Comparison of ENCODE assay signal across 8 cellular contexts in the genomic region with DNA sequence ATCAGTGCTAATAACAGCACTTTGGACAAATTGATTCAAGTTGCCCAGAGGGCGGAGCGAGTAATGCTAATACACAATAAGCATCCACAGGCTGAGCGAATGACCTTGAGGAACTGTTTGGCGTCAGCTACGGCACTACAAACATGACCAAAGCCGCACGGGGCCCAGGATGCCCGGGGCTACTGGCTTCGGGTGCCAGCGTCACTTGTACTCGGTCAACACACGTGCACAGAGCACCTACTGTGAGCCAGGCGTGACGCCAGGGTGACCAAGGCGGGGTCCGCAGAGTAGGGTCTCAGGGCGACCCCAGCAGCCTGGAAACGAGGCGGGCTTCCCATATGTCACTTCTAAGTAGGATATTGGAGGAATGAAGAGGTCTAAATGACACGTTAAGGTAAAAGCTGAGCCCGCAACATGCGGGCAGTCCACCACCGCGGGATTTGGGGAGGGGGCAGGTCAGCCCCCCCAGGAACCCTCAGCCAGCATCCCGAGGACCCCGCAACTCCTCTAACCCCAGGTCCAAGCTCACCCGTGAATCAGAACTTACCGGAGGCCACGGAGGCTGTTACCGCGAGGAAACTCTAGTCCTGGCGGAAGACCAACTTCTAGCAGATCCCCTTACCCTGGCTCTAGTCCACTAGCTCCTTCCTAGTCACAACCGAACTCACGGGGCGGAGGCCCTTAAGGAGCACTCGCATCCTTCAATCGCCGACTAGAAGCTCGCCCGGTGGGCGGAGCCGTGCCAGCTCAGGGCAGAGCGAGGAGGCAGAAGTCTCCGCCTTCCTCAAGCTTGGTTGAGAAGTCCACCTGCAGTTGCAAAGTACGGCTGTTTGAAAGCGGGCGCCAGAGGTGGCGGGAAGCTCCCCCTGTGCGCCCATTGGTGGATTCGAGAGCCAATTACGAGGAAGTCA. TPM values are rescaled to one million over a fixed set of nuclear protein-coding genes. Genes with fewer than 3 reads are reported as not detected.
DNase-seq lines count a peak whose midpoint lies in the region; FAIRE-seq and TF ChIP-seq lines count a peak whose summit lies in the region.

TSS of gene CEP152 (minus strand) at position 656 of the 911 bp plus-strand sequence. CDS start 5,420 bp downstream, outside the sequence.

- no peak for TF ChIP-seq CTCF in DOHH2 (IDR thresholded peaks at IDR 0.05; ENCODE audit: low read depth, low read length, poor library complexity, severe bottlenecking)
- peak in 1 of 6 experiments; percentile 6 for TF ChIP-seq CTCF in esophagus squamous epithelium (IDR thresholded peaks at IDR 0.05)

- peak; percentile 99 for DNase-seq in GM23248
- peak; percentile 100 for DNase-seq in Karpas-422
- DNase-seq in RCC 7860 (ENCODE audit: low spot score): peak; percentile 99
- peak; percentile 97 to 98 for DNase-seq in activated T-cell treated with anti-CD3 and anti-CD28 coated beads, Interleukin-2, amount 50 U/mL, for 48 hours
- DNase-seq in esophagus squamous epithelium (lab: John Stamatoyannopoulos, UW): peak; percentile 88
- peak; percentile 100 for DNase-seq in myocyte (ENCODE audit: low read depth)
- peak; percentile 98 for DNase-seq in stimulated activated CD8-positive, alpha-beta memory T cell treated with anti-CD3 and anti-CD28 coated beads, Interleukin-7, amount 100 ng/mL, for 4 hours (ENCODE audit: low read depth in 2 of 2)

- H3K9ac ChIP-seq in GM23248: peak within 1 kb of the TSS; percentile 86
- H3K9ac ChIP-seq in Karpas-422 (ENCODE audit: low read length): peak within 1 kb of the TSS; percentile 83

- H3K4me1 ChIP-seq in DOHH2 (ENCODE audit: control insufficient read depth, low read length) (peaks cover 39% of the 10 kb centered on the region), GM23248 (ENCODE audit: insufficient read depth) (peaks cover 12% of the 10 kb centered on the region; the same call in 1 of the 2 replicates), Karpas-422 (ENCODE audit: low read length) (peaks cover 51% of the 10 kb centered on the region), esophagus squamous epithelium (peaks cover 0 to 18% (median 7%) of the 10 kb centered on the region in 3 donors)

- H3K9me2 ChIP-seq in DOHH2 (replicated peaks; ENCODE audit: control insufficient read depth, low read length): no peaks in the 10 kb centered on the region; the same call in 1 of the 2 replicates
- H3K9me2 ChIP-seq in GM23248 (ENCODE audit: insufficient read depth): no peaks in the 10 kb centered on the region
- H3K9me2 ChIP-seq in Karpas-422 (replicated peaks; ENCODE audit: insufficient read depth, low read length): no peaks in the 10 kb centered on the region

- H3K27ac ChIP-seq in DOHH2 (ENCODE audit: low read depth, low read length) (peak within 1 kb of the TSS; percentile 60), GM23248 (peak within 1 kb of the TSS; percentile 48), Karpas-422 (ENCODE audit: low read length) (peak within 1 kb of the TSS; percentile 66), esophagus squamous epithelium (peak within 1 kb of the TSS; percentile 68 to 79 (median 76))

- H3K9me3 ChIP-seq in DOHH2 (ENCODE audit: control insufficient read depth, insufficient read depth, low read length) (no peaks in the 10 kb centered on the region), GM23248 (ENCODE audit: low read depth) (no peaks in the 10 kb centered on the region), Karpas-422 (ENCODE audit: low read length) (no peaks in the 10 kb centered on the region), esophagus squamous epithelium (no peaks in the 10 kb centered on the region)

- peak within 1 kb of the TSS; percentile 88 for H3K4me2 ChIP-seq in DOHH2 (ENCODE audit: low read length)
- peak within 1 kb of the TSS; percentile 92 for H3K4me2 ChIP-seq in GM23248 (ENCODE audit: unreplicated experiment)
- peak within 1 kb of the TSS; percentile 98 for H3K4me2 ChIP-seq in Karpas-422 (ENCODE audit: low read depth, low read length, poor library complexity, severe bottlenecking)

- peaks cover 22% of the 10 kb centered on the region for H3K36me3 ChIP-seq in DOHH2 (ENCODE audit: control insufficient read depth, low read length)
- H3K36me3 ChIP-seq in GM23248 (ENCODE audit: low read depth): no peaks in the 10 kb centered on the region
- peaks cover 1% of the 10 kb centered on the region; the same call in 1 of the 2 replicates for H3K36me3 ChIP-seq in Karpas-422 (ENCODE audit: insufficient read depth, low read length)
- H3K36me3 ChIP-seq in esophagus squamous epithelium: no peaks in the 10 kb centered on the region

- TF ChIP-seq POLR2A in esophagus squamous epithelium (IDR thresholded peaks at IDR 0.05): peak in 2 of 4 donors; percentile 49 to 56

- H3K4me3 ChIP-seq in DOHH2 (ENCODE audit: low read length) (peak within 1 kb of the TSS; percentile 88), GM23248 (peak within 1 kb of the TSS; percentile 95), Karpas-422 (ENCODE audit: low read length) (peak within 1 kb of the TSS; percentile 83), esophagus squamous epithelium (peak within 1 kb of the TSS; percentile 65 to 94 (median 79))

- H4K20me1 ChIP-seq in DOHH2 (ENCODE audit: control insufficient read depth, insufficient read depth, low read depth, low read length) (no peaks in the 10 kb centered on the region), GM23248 (ENCODE audit: insufficient read depth) (no peaks in the 10 kb centered on the region), Karpas-422 (ENCODE audit: insufficient read depth, low read depth, low read length) (no peaks in the 10 kb centered on the region)

- H3K27me3 ChIP-seq in DOHH2 (ENCODE audit: control insufficient read depth, low read length) (no peaks in the 10 kb centered on the region), GM23248 (replicated peaks; ENCODE audit: insufficient read depth) (no peaks in the 10 kb centered on the region), Karpas-422 (ENCODE audit: low read length) (no peaks in the 10 kb centered on the region), esophagus squamous epithelium (no peaks in the 10 kb centered on the region)

- intact Hi-C loops in esophagus squamous epithelium (cut with DNase I): no loop called here

- peak; percentile 93 for FAIRE-seq in RCC 7860 (lab: Jason Lieb, UNC)

- in situ Hi-C loops in GM23248 (cut with MboI): no loop called here

- H2AFZ ChIP-seq in GM23248 (peak within 1 kb of the TSS; percentile 96), Karpas-422 (ENCODE audit: low read length) (peak within 1 kb of the TSS; percentile 96; the same call in 1 of the 2 replicates)

- H3F3A ChIP-seq in DOHH2 (ENCODE audit: control insufficient read depth, insufficient read depth) (no peaks in the 10 kb centered on the region), GM23248 (ENCODE audit: insufficient read depth) (no peaks in the 10 kb centered on the region; the same call in 1 of the 2 replicates)

- peaks cover 51% of the 10 kb centered on the region for H3K79me2 ChIP-seq in DOHH2 (ENCODE audit: control insufficient read depth, low read length)
- peaks cover 34% of the 10 kb centered on the region for H3K79me2 ChIP-seq in GM23248 (ENCODE audit: insufficient read depth)
- H3K79me2 ChIP-seq in Karpas-422 (ENCODE audit: low read length): peaks cover 51% of the 10 kb centered on the region

- WGBS in GM23248 (ENCODE audit: low coverage in 1 of 2, low lambda C conversion rate in 2 of 2, missing lambda C conversion rate in 2 of 2), 2 experiments: 1% methylated on average over 51 of the region's 51 CpGs
- WGBS in esophagus squamous epithelium, 2 donors: 0 to 1% methylated on average over 10 to 19 of the region's 51 CpGs

RNA-seq across cellular contexts. Expression of gene CEP152, which starts in this region (rescaled TPM):
- 1.8 and 2.3 TPM in 2 replicates for total RNA-seq in GM23248 (2014; rRNA removed; shearing (Covaris generic))
- polyA plus RNA-seq in GM23248 (2016; fragmentation: Nextera tagmentation; extraction: Ambion mirVana): 3.6 and 3.9 TPM in 2 replicates
- 28.9 and 43.2 TPM in 2 replicates for total RNA-seq in Karpas-422 (2014; rRNA removed; shearing (Covaris generic); ENCODE audit: low replicate concordance)
- 1 to 10 TPM; 3.1 to 8.3 (median 4.3) TPM for total RNA-seq in esophagus squamous epithelium
- 1.2 and 1.6 TPM in 2 replicates for total RNA-seq in myocyte
- polyA plus RNA-seq in myocyte (2012): 1.0 TPM

Comparison
In these comparisons a context has a peak if more than half of its experiments do, and no peak if none do; other contexts are left out.
1. Peak in every context shown above with its lines: DNase-seq, H3K4me3 ChIP-seq and H3K27ac ChIP-seq.